In genomic region chr1:208136459-208137143, GRCh38 we compare ENCODE assay signal across 26 cellular contexts.
DNase-seq lines count a peak whose midpoint lies in the region; ATAC-seq, FAIRE-seq and TF ChIP-seq lines count a peak whose summit lies in the region.
"Had no signal": no experiment of that assay in that cellular context is flagged by ENCODE, and none has a peak within 500 bp of the region (broad histone marks: within the 10 kb centered on the region; RNA-seq: fewer than 3 reads in every experiment).

No MANE protein-coding gene starts in this region.

- H3K36me3 ChIP-seq in HepG2 (replicated peaks in 1 of 2; ENCODE audit: control insufficient read depth in 1 of 2, insufficient read depth in 2 of 2, low read length in 2 of 2): peaks cover 0 to 1% of the 10 kb centered on the region in 2 experiments; a peak in 1 of 5 replicates
- no peaks in the 10 kb centered on the region for H3K36me3 ChIP-seq in right lobe of liver
- H3K36me3 ChIP-seq in psoas muscle (ENCODE audit: insufficient read depth in 1 of 2, low read depth in 1 of 2): peaks cover 0 to 10% of the 10 kb centered on the region in 2 donors
- H3K36me3 ChIP-seq: breast epithelium had no signal

- in situ Hi-C loops in HepG2 (cut with HindIII; ENCODE audit: extremely low pct_ligation_motif_present, low pct_unique_long_range_greater_than_20kb): no loop called here

- no peaks in the 10 kb centered on the region for H3K79me2 ChIP-seq in HepG2 (ENCODE audit: insufficient read depth, low read length)

- CTCF ChIA-PET in HepG2 (lab: Yijun Ruan, JAX; ENCODE audit: low intra/inter-chr PET ratio, low total read pairs): no interaction called here

- H3K9ac ChIP-seq in HepG2 (ENCODE audit: insufficient read depth, low read depth, low read length): no peak overlapping the region

- H3K27ac ChIP-seq in HepG2 (ENCODE audit: extremely low read length, insufficient read depth, low read length) (no peak overlapping the region), right lobe of liver (no peak overlapping the region), psoas muscle (peak overlapping the region; percentile 69)
- H3K27ac ChIP-seq: breast epithelium, PC-9 had no signal

- H3K4me3 ChIP-seq in HepG2 (replicated peaks in 1 of 3; ENCODE audit: insufficient read depth in 1 of 3, low read depth in 2 of 3, low read length in 3 of 3): no peak overlapping the region
- H3K4me3 ChIP-seq in right lobe of liver: no peak overlapping the region
- H3K4me3 ChIP-seq in fibroblast of villous mesenchyme (ENCODE audit: low read depth, low read length): no peak overlapping the region
- no peak overlapping the region for H3K4me3 ChIP-seq in psoas muscle
- H3K4me3 ChIP-seq: breast epithelium, lung, PC-9 had no signal

- H4K20me1 ChIP-seq in HepG2 (ENCODE audit: insufficient read depth, low read length): no peaks in the 10 kb centered on the region

- H3K9me3 ChIP-seq in HepG2 (ENCODE audit: low read length) (no peaks in the 10 kb centered on the region), right lobe of liver (no peaks in the 10 kb centered on the region), psoas muscle (no peaks in the 10 kb centered on the region)
- H3K9me3 ChIP-seq: breast epithelium had no signal

- no peak for DNase-seq in HepG2 (ENCODE audit: low spot score)
- DNase-seq in right lobe of liver: no peak
- peak; percentile 75 for DNase-seq in fibroblast of villous mesenchyme (ENCODE audit: low read depth)
- no peak for DNase-seq in psoas muscle
- DNase-seq in DMS 273 (lab: John Stamatoyannopoulos, UW; ENCODE audit: unreplicated experiment): no peak
- no peak for DNase-seq in mesenteric fat pad (ENCODE audit: low spot score)
- no peak for DNase-seq in occipital lobe (lab: John Stamatoyannopoulos, UW)
- DNase-seq: 8988T; activated CD4-positive, alpha-beta T cell treated with anti-CD3 and anti-CD28 coated beads for 1 hour; activated CD8-positive, alpha-beta T cell treated with anti-CD3 and anti-CD28 coated beads for 36 hours; amniotic stem cell; CD4-positive, alpha-beta T cell; hypothalamus; left cardiac atrium; NCI-H2029; NCI-H526; stimulated activated CD4-positive, alpha-beta T cell treated with anti-CD3 and anti-CD28 coated beads, Interleukin-4, amount 100 ng/mL, for 24 hours; T-helper 2 cell; trophoblast cell had no signal

- no peak for TF ChIP-seq RAD21 in HepG2 (CRISPR knock-in tag; IDR thresholded peaks at IDR 0.05)

- no peak overlapping the region for H2AFZ ChIP-seq in HepG2 (ENCODE audit: low read length)
- H2AFZ ChIP-seq: PC-9 had no signal

- H3K4me2 ChIP-seq in HepG2 (ENCODE audit: low read depth, low read length): no peak overlapping the region
- H3K4me2 ChIP-seq: PC-9 had no signal

- no peak for FAIRE-seq in HepG2 (lab: Jason Lieb, UNC)
- FAIRE-seq: D721Med, HTR-8/SVneo had no signal

- BruUV-seq in HepG2 (replicated peaks; lab: Mats Ljungman, UMichigan): no TSS peak

- H3K27me3 ChIP-seq in HepG2 (ENCODE audit: control insufficient read depth in 1 of 2, insufficient read depth in 2 of 2, low read length in 2 of 2) (no peaks in the 10 kb centered on the region), right lobe of liver (no peaks in the 10 kb centered on the region), psoas muscle (ENCODE audit: insufficient read depth in 3 of 3, low read length in 2 of 3) (no peaks in the 10 kb centered on the region)
- H3K27me3 ChIP-seq: breast epithelium had no signal

- POLR2A ChIA-PET in HepG2 (lab: Yijun Ruan, JAX): interaction anchor here (1.1 kb wide), 1 partner anchor 22 kb away, joined by 3 read pairs; no protein-coding TSS in a partner anchor

- TF ChIP-seq EP300 in HepG2 (IDR thresholded peaks at IDR 0.05; ENCODE audit: low read depth in 2 of 2, low read length in 2 of 2) (no peak), HepG2 (CRISPR knock-in tag; IDR thresholded peaks at IDR 0.05; ENCODE audit: borderline replicate concordance) (no peak)

- TF ChIP-seq CTCF in HepG2 (CRISPR knock-in tag; IDR thresholded peaks at IDR 0.05) (no peak), right lobe of liver (IDR thresholded peaks at IDR 0.05) (no peak), fibroblast of villous mesenchyme (IDR thresholded peaks at IDR 0.05; ENCODE audit: insufficient read depth, low read depth, low read length) (no peak), psoas muscle (IDR thresholded peaks at IDR 0.05) (no peak)

- no peak for TF ChIP-seq POLR2A in HepG2 (IDR thresholded peaks at IDR 0.05; ENCODE audit: insufficient read depth in 1 of 2, low read depth in 2 of 2, low read length in 2 of 2)
- no peak for TF ChIP-seq POLR2A in right lobe of liver (IDR thresholded peaks at IDR 0.05)

- ATAC-seq in HepG2 (no peak), right lobe of liver (no peak), psoas muscle (no peak), HG03571 (IDR thresholded peaks at IDR 0.05; ENCODE audit: unreplicated experiment) (no peak)
- ATAC-seq: activated CD8-positive, alpha-beta T cell treated with anti-CD3 and anti-CD28 coated beads for 36 hours; sciatic nerve had no signal

- 79% methylated on average over 5 of the region's 5 CpGs for whole genome bisulfite sequencing in HepG2 (ENCODE audit: low lambda C conversion rate)
- 85% methylated on average over 3 of the region's 5 CpGs for WGBS in right lobe of liver (ENCODE audit: insufficient coverage, low coverage, low lambda C conversion rate, missing lambda C conversion rate)
- WGBS in psoas muscle, 3 donors: 67 to 78% (median 69%) methylated on average over 5 of the region's 5 CpGs

- H3K4me1 ChIP-seq in HepG2 (ENCODE audit: insufficient read depth, low read length) (peaks cover 26% of the 10 kb centered on the region), right lobe of liver (peaks cover 0 to 7% (median 0%) of the 10 kb centered on the region in 4 donors), psoas muscle (peaks cover 67% of the 10 kb centered on the region)
- H3K4me1 ChIP-seq: breast epithelium had no signal

- intact Hi-C loops in HepG2 (cut with micrococcal nuclease; ENCODE audit: unreplicated experiment): no loop called here
- intact Hi-C loops in right lobe of liver (cut with DNase I): no loop called here
- intact Hi-C loops in psoas muscle (cut with DNase I): no loop called here

TF ChIP-seq in HepG2, 621 proteins besides CTCF, POLR2A, EP300 and RAD21:
- TF ChIP-seq ZNF629 (CRISPR knock-in tag; conservative IDR thresholded peaks at IDR 0.05) (peak; percentile 72), HES4 (CRISPR knock-in tag; IDR thresholded peaks at IDR 0.05; ENCODE audit: borderline replicate concordance) (no peak), ETS1 (CRISPR knock-in tag; IDR thresholded peaks at IDR 0.05) (no peak), E2F2 (CRISPR knock-in tag; IDR thresholded peaks at IDR 0.05; ENCODE audit: borderline replicate concordance) (no peak)
